ENCODE assay signal across 15 cellular contexts in the genomic region with DNA sequence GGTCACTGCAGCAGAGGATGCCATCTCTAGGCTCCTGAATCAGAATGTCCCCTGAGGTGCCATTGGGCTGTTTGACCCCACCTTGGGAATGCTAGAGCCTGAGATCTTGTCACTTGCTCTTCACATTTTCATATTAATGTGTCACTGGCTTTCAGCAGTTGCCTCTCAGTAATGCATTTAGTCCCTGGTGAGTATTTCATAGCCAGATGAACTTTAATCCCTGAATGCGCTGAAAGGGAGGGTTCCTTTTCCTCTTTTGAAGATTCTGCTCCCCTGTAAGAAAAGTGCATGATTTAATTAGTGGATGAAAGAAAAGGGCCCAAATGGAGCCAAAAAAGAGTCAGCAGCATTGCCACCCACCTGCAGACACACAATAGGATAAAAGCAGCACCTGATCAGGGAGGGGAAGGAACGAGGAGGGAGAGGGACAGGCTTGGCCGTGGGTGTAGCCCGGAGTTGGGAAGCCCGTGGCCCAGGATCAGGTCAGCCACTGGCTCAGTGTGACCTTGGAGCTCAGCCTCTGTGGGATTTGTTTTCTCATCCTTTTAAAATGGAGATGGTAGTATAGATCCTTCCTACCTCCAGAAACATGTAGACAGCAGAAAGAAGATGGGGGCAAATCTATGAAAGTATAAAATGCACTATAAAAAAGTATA. TPM values are rescaled to one million over a fixed set of nuclear protein-coding genes. Genes with fewer than 3 reads are reported as not detected.
"Had no signal": no experiment of that assay in that cellular context is flagged by ENCODE, and none has a peak within 500 bp of the region (broad histone marks: within the 10 kb centered on the region; RNA-seq: fewer than 3 reads in every experiment).

No MANE protein-coding gene starts in this region.

- ATAC-seq: psoas muscle; stimulated activated naive CD8-positive, alpha-beta T cell treated with anti-CD3 and anti-CD28 coated beads, Interleukin-15, amount 100 ng/mL, for 72 hours; T-helper 17 cell; upper lobe of right lung had no signal

- H3K4me1 ChIP-seq: upper lobe of right lung had no signal

- H3K27ac Mint-ChIP-seq: activated T-helper 1 cell treated with anti-CD3 and anti-CD28 coated beads, Interleukin-12 subunit alpha, Interleukin-12 subunit beta, Interleukin-2, Interleukin-4 antibody, amounts not matched to agents 30 ng/mL and 10 ng/mL and 1 ng/mL, durations not matched to agents 14 hours and 24 hours and 36 hours; stimulated activated naive CD8-positive, alpha-beta T cell treated with anti-CD3 and anti-CD28 coated beads, Interleukin-15, amount 100 ng/mL, for 72 hours; T-helper 17 cell had no signal

- DNase-seq: activated CD4-positive, alpha-beta T cell treated with anti-CD3 and anti-CD28 coated beads, Interleukin-2, amount 50 U/mL, for 1 hour; aorta; kidney; psoas muscle; sigmoid colon; stimulated activated CD4-positive, alpha-beta T cell treated with anti-CD3 and anti-CD28 coated beads, Interleukin-1b, Interleukin-23, amount 100 ng/mL, for 48 hours; stimulated activated naive CD8-positive, alpha-beta T cell treated with anti-CD3 and anti-CD28 coated beads, Interleukin-15, amount 100 ng/mL, for 72 hours; T-helper 17 cell; testis; upper lobe of right lung had no signal

- H3K4me1 Mint-ChIP-seq: stimulated activated naive CD8-positive, alpha-beta T cell treated with anti-CD3 and anti-CD28 coated beads, Interleukin-15, amount 100 ng/mL, for 72 hours; T-helper 17 cell had no signal

- H3K9me3 Mint-ChIP-seq: activated T-helper 1 cell treated with anti-CD3 and anti-CD28 coated beads, Interleukin-12 subunit alpha, Interleukin-12 subunit beta, Interleukin-2, Interleukin-4 antibody, amounts not matched to agents 30 ng/mL and 10 ng/mL and 1 ng/mL, durations not matched to agents 14 hours and 24 hours and 36 hours; neural crest cell; stimulated activated naive CD8-positive, alpha-beta T cell treated with anti-CD3 and anti-CD28 coated beads, Interleukin-15, amount 100 ng/mL, for 72 hours had no signal

- H3K4me2 ChIP-seq: hepatocyte had no signal

- H3K4me3 Mint-ChIP-seq: activated T-helper 1 cell treated with anti-CD3 and anti-CD28 coated beads, Interleukin-12 subunit alpha, Interleukin-12 subunit beta, Interleukin-2, Interleukin-4 antibody, amounts not matched to agents 30 ng/mL and 10 ng/mL and 1 ng/mL, durations not matched to agents 14 hours and 24 hours and 36 hours; neural crest cell; stimulated activated naive CD8-positive, alpha-beta T cell treated with anti-CD3 and anti-CD28 coated beads, Interleukin-15, amount 100 ng/mL, for 72 hours; T-helper 17 cell had no signal

- H2AFZ ChIP-seq: hepatocyte had no signal

- FAIRE-seq: endometrium, kidney had no signal

- H3K4me3 ChIP-seq: hepatocyte, psoas muscle, sigmoid colon, testis, upper lobe of right lung had no signal

- H3K27me3 ChIP-seq: hepatocyte, sigmoid colon, testis, upper lobe of right lung had no signal

- H3K9me3 ChIP-seq: testis, upper lobe of right lung had no signal

- H3K36me3 ChIP-seq: sigmoid colon, upper lobe of right lung had no signal

- H3K27ac ChIP-seq: hepatocyte, psoas muscle, sigmoid colon, testis, upper lobe of right lung had no signal

RNA-seq across cellular contexts. Expression of a gene that starts 31.1 kb away (rescaled TPM):
- total RNA-seq: activated CD8-positive, alpha-beta memory T cell treated with anti-CD3 and anti-CD28 coated beads for 36 hours; activated T-helper 1 cell treated with anti-CD3 and anti-CD28 coated beads, Interleukin-12 subunit alpha, Interleukin-12 subunit beta, Interleukin-2, Interleukin-4 antibody, amounts not matched to agents 30 ng/mL and 10 ng/mL and 1 ng/mL, durations not matched to agents 14 hours and 24 hours and 36 hours; T-helper 17 cell had no signal
